ENCODE assay signal across 9 cellular contexts in genomic region chr6:135129139-135129867, GRCh38. TPM values are rescaled to one million over a fixed set of nuclear protein-coding genes. Genes with fewer than 3 reads are reported as not detected.
DNase-seq lines count a peak whose midpoint lies in the region; ATAC-seq, FAIRE-seq and TF ChIP-seq lines count a peak whose summit lies in the region.
"Had no signal": no experiment of that assay in that cellular context is flagged by ENCODE, and none has a peak within 500 bp of the region (broad histone marks: within the 10 kb centered on the region; RNA-seq: fewer than 3 reads in every experiment).

No MANE protein-coding gene starts in this region.

- CTCF ChIA-PET in HepG2 (lab: Yijun Ruan, JAX; ENCODE audit: low intra/inter-chr PET ratio, low total read pairs), result no interaction called here

- no peaks in the 10 kb centered on the region for H3K9me3 ChIP-seq in HepG2 (ENCODE audit: low read length)

- H3K27me3 Mint-ChIP-seq in mesothelial cell of epicardium (ENCODE audit: low read depth), result peaks cover 7% of the 10 kb centered on the region

- no peaks in the 10 kb centered on the region for H3K79me2 ChIP-seq in HepG2 (ENCODE audit: insufficient read depth, low read length)

- no peaks in the 10 kb centered on the region for H3K4me1 ChIP-seq in HepG2 (ENCODE audit: insufficient read depth, low read length)

- FAIRE-seq in HepG2 (lab: Jason Lieb, UNC), result no peak
- FAIRE-seq in HTR-8/SVneo (lab: Jason Lieb, UNC), result no peak

- TF ChIP-seq EP300 in HepG2 (IDR thresholded peaks at IDR 0.05; ENCODE audit: low read depth in 2 of 2, low read length in 2 of 2), result no peak
- TF ChIP-seq EP300 in HepG2 (CRISPR knock-in tag; IDR thresholded peaks at IDR 0.05; ENCODE audit: borderline replicate concordance), result no peak

- H3K9me3 Mint-ChIP-seq in mesothelial cell of epicardium, result no peaks in the 10 kb centered on the region

- no TSS peak for BruUV-seq in HepG2 (replicated peaks; lab: Mats Ljungman, UMichigan)

- TF ChIP-seq CTCF in NB4 (IDR thresholded peaks at IDR 0.05; ENCODE audit: low read depth, low read length) (no peak), HepG2 (CRISPR knock-in tag; IDR thresholded peaks at IDR 0.05) (no peak), mesothelial cell of epicardium (IDR thresholded peaks at IDR 0.05; ENCODE audit: unreplicated experiment) (no peak)

- no peaks in the 10 kb centered on the region for H3K36me3 Mint-ChIP-seq in mesothelial cell of epicardium

- H3K9ac ChIP-seq in HepG2 (ENCODE audit: insufficient read depth, low read depth, low read length), result no peak overlapping the region

- no peak overlapping the region for H3K4me3 Mint-ChIP-seq in mesothelial cell of epicardium

- no peak overlapping the region for H3K27ac ChIP-seq in HepG2 (ENCODE audit: extremely low read length, insufficient read depth, low read length)

- H4K20me1 ChIP-seq in HepG2 (ENCODE audit: insufficient read depth, low read length), result no peaks in the 10 kb centered on the region

- intact Hi-C loops in HepG2 (cut with micrococcal nuclease; ENCODE audit: unreplicated experiment), result no loop called here

- peak; percentile 26 for DNase-seq in NB4 (ENCODE audit: low read depth)
- DNase-seq in HepG2 (ENCODE audit: low spot score), result no peak
- no peak for DNase-seq in NCI-H1417 treated with DMSO at 0.1 percent for 48 hours (lab: John Stamatoyannopoulos, UW)
- DNase-seq in HTR-8/SVneo (ENCODE audit: insufficient read length, low spot score), result no peak
- DNase-seq in mesothelial cell of epicardium (ENCODE audit: low spot score in 2 of 2, unreplicated experiment in 2 of 2), result no peak
- DNase-seq: NCI-H2171 had no signal

- H3K4me3 ChIP-seq in NB4 (ENCODE audit: low read depth, low read length), result no peak overlapping the region
- H3K4me3 ChIP-seq in HepG2 (replicated peaks in 1 of 3; ENCODE audit: insufficient read depth in 1 of 3, low read depth in 2 of 3, low read length in 3 of 3), result no peak overlapping the region

- no peaks in the 10 kb centered on the region for H3K36me3 ChIP-seq in HepG2 (replicated peaks in 1 of 2; ENCODE audit: control insufficient read depth in 1 of 2, insufficient read depth in 2 of 2, low read length in 2 of 2)

- no peak overlapping the region for H3K27ac Mint-ChIP-seq in mesothelial cell of epicardium

- WGBS in HepG2 (ENCODE audit: low lambda C conversion rate), result 55% methylated on average over 8 of the region's 8 CpGs

- H3K4me1 Mint-ChIP-seq in mesothelial cell of epicardium, result no peaks in the 10 kb centered on the region

- POLR2A ChIA-PET in HepG2 (lab: Yijun Ruan, JAX), result no interaction called here

- no peak for TF ChIP-seq RAD21 in HepG2 (CRISPR knock-in tag; IDR thresholded peaks at IDR 0.05)

- no peak overlapping the region for H3K4me2 ChIP-seq in HepG2 (ENCODE audit: low read depth, low read length)

- in situ Hi-C loops in HepG2 (cut with HindIII; ENCODE audit: extremely low pct_ligation_motif_present, low pct_unique_long_range_greater_than_20kb), result no loop called here

- no peak overlapping the region for H2AFZ ChIP-seq in HepG2 (ENCODE audit: low read length)

- TF ChIP-seq POLR2A in NB4 (IDR thresholded peaks at IDR 0.05; ENCODE audit: extremely low read depth, insufficient read length), result no peak
- no peak for TF ChIP-seq POLR2A in HepG2 (IDR thresholded peaks at IDR 0.05; ENCODE audit: insufficient read depth in 1 of 2, low read depth in 2 of 2, low read length in 2 of 2)
- no peak for TF ChIP-seq POLR2A in GM18505 (IDR thresholded peaks at IDR 0.05; ENCODE audit: borderline replicate concordance, extremely low read depth, insufficient read depth, insufficient read length)

- no peaks in the 10 kb centered on the region for H3K27me3 ChIP-seq in HepG2 (ENCODE audit: control insufficient read depth in 1 of 2, insufficient read depth in 2 of 2, low read length in 2 of 2)

- ATAC-seq in GM18867 (IDR thresholded peaks at IDR 0.05; ENCODE audit: unreplicated experiment) (peak; percentile 75), HG02571 (IDR thresholded peaks at IDR 0.05; ENCODE audit: unreplicated experiment) (peak; percentile 46), HepG2 (peak; percentile 61), GM18505 (IDR thresholded peaks at IDR 0.05; ENCODE audit: unreplicated experiment) (no peak)

TF ChIP-seq in HepG2, 621 proteins besides CTCF, POLR2A, EP300 and RAD21 (continues in another document):
- TF ChIP-seq ZBTB8A (CRISPR knock-in tag; IDR thresholded peaks at IDR 0.05; ENCODE audit: borderline replicate concordance, low read depth), result no peak
- TF ChIP-seq IRF9 (CRISPR knock-in tag; IDR thresholded peaks at IDR 0.05; ENCODE audit: borderline replicate concordance), result no peak
- TF ChIP-seq NR2F1 (CRISPR knock-in tag; IDR thresholded peaks at IDR 0.05), result no peak
- no peak for TF ChIP-seq GLI4 (CRISPR knock-in tag; IDR thresholded peaks at IDR 0.05; ENCODE audit: borderline replicate concordance)
- no peak for TF ChIP-seq ZNF354B (CRISPR knock-in tag; IDR thresholded peaks at IDR 0.05)

RNA-seq across cellular contexts. Expression of gene MYB, which starts 51.8 kb away (rescaled TPM):
- total RNA-seq in HepG2 (2016; rRNA removed; fragmentation: Illumina TruSeq; extraction: Trizol) (0.20 and 0.44 TPM in 2 replicates), mesothelial cell of epicardium (1.6 to 2.4 TPM (median 2.0 TPM) in 3 replicates)
- total RNA-seq in HepG2 (2016; cell fraction: cytosol; rRNA removed; fragmentation: Illumina TruSeq; extraction: Trizol; ENCODE audit: low read depth), result 0.44 TPM in 1 of 2 replicates, not detected in the other
- total RNA-seq in HepG2 (2016; cell fraction: insoluble cytoplasmic fraction; rRNA removed; fragmentation: Illumina TruSeq; extraction: Trizol), result 0.15 TPM in 2 replicates
- total RNA-seq in HepG2 (2016; cell fraction: membrane; rRNA removed; fragmentation: Illumina TruSeq; extraction: Trizol), result 0.09 TPM in 1 of 2 replicates, not detected in the other
- 0.31 and 0.40 TPM in 2 replicates for total RNA-seq in HepG2 (2016; cell fraction: nucleus; rRNA removed; fragmentation: Illumina TruSeq; extraction: Trizol)
- polyA plus RNA-seq in HepG2 (2011; rRNA removed), result 0.04 TPM in 1 of 2 replicates, not detected in the other
- 0.03 TPM in 1 of 2 replicates, not detected in the other for polyA plus RNA-seq in HepG2 (2011; cell fraction: cytosol; rRNA removed)
- not detected in 2 replicates for polyA plus RNA-seq in HepG2 (2011; cell fraction: nucleus; rRNA removed)
- polyA plus RNA-seq in HepG2 (2012), result 0.11 TPM in 1 of 2 replicates, not detected in the other
- 0.07 TPM in 1 of 2 replicates, not detected in the other for polyA plus RNA-seq in HepG2 (2016; cell fraction: cytosol; fragmentation: Illumina TruSeq; extraction: Trizol; ENCODE audit: low read depth)
- polyA plus RNA-seq in HepG2 (2016; cell fraction: insoluble cytoplasmic fraction; fragmentation: Illumina TruSeq; extraction: Trizol; ENCODE audit: low read depth), result 0.15 and 0.20 TPM in 2 replicates
- 0.08 TPM in 1 of 2 replicates, not detected in the other for polyA plus RNA-seq in HepG2 (2016; cell fraction: membrane; fragmentation: Illumina TruSeq; extraction: Trizol; ENCODE audit: low read depth)
- 0.25 and 0.31 TPM in 2 replicates for polyA plus RNA-seq in HepG2 (2016; cell fraction: nucleus; fragmentation: Illumina TruSeq; extraction: Trizol; ENCODE audit: insufficient read depth, low read depth)
- polyA minus RNA-seq in HepG2 (2011; rRNA and poly(A)+ RNA removed; ENCODE audit: low replicate concordance), result 2.4 TPM in 1 of 2 replicates, not detected in the other
- not detected in 2 replicates for polyA minus RNA-seq in HepG2 (2011; cell fraction: cytosol; rRNA and poly(A)+ RNA removed)
- not detected in 2 replicates for polyA minus RNA-seq in HepG2 (2011; cell fraction: nucleus; rRNA and poly(A)+ RNA removed)
